In the genomic region with DNA sequence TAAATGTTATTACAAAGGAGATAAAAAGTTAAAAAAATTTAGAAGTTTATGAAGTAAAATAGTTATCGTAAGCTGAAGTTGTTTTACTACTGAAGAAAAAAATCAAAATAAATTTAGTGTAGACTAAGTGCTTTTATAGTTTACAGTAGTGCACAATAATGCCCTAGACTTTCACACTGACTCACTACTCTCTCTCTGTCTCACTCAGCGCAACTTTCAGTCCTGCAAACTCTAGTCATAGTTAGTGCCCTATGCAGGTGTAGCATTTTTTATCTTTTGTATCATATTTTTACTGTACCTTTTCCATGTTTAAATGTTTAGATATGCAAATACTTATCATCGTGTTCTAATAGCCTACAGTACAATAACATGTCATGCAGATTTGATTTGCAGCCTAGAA, we compare ENCODE assay signal across 18 cellular contexts. TPM values are rescaled to one million over a fixed set of nuclear protein-coding genes. Genes with fewer than 3 reads are reported as not detected.
DNase-seq lines count a peak whose midpoint lies in the region; ATAC-seq and TF ChIP-seq lines count a peak whose summit lies in the region.
"Had no signal": no experiment of that assay in that cellular context is flagged by ENCODE, and none has a peak within 500 bp of the region (broad histone marks: within the 10 kb centered on the region; RNA-seq: fewer than 3 reads in every experiment).

No MANE protein-coding gene starts in this region.

- BruUV-seq in OCI-LY7 (replicated peaks; lab: Mats Ljungman, UMichigan), result no TSS peak

- TF ChIP-seq CTCF in osteocyte (IDR thresholded peaks at IDR 0.05), result no peak
- no peak for TF ChIP-seq CTCF in OCI-LY7 (conservative IDR thresholded peaks at IDR 0.05; ENCODE audit: low read length)

- H2AFZ ChIP-seq in OCI-LY7 (ENCODE audit: low read length), result no peak overlapping the region

- H3K4me1 Mint-ChIP-seq in stimulated activated effector memory CD8-positive, alpha-beta T cell treated with anti-CD3 and anti-CD28 coated beads, Interleukin-12 subunit alpha, Interleukin-12 subunit beta, amount 100 ng/mL, for 72 hours, result no peaks in the 10 kb centered on the region
- H3K4me1 Mint-ChIP-seq in osteocyte (ENCODE audit: unreplicated experiment), result no peaks in the 10 kb centered on the region
- H3K4me1 Mint-ChIP-seq: CD4-positive, alpha-beta memory T cell had no signal

- H3K36me3 Mint-ChIP-seq in activated naive CD4-positive, alpha-beta T cell treated with anti-CD3 and anti-CD28 coated beads, Interleukin-2, amount 50 U/mL, for 72 hours, result no peaks in the 10 kb centered on the region
- no peaks in the 10 kb centered on the region for H3K36me3 Mint-ChIP-seq in stimulated activated effector memory CD8-positive, alpha-beta T cell treated with anti-CD3 and anti-CD28 coated beads, Interleukin-12 subunit alpha, Interleukin-12 subunit beta, amount 100 ng/mL, for 72 hours
- no peaks in the 10 kb centered on the region for H3K36me3 Mint-ChIP-seq in osteocyte (ENCODE audit: unreplicated experiment)
- H3K36me3 Mint-ChIP-seq: CD4-positive, alpha-beta memory T cell had no signal

- no peak overlapping the region for H3K27ac ChIP-seq in OCI-LY7 (ENCODE audit: low read depth, low read length, poor library complexity, severe bottlenecking)
- H3K27ac ChIP-seq: ascending aorta, coronary artery had no signal

- intact Hi-C loops in OCI-LY7 (cut with micrococcal nuclease; ENCODE audit: unreplicated experiment), result no loop called here

- H3K4me3 Mint-ChIP-seq in stimulated activated effector memory CD8-positive, alpha-beta T cell treated with anti-CD3 and anti-CD28 coated beads, Interleukin-12 subunit alpha, Interleukin-12 subunit beta, amount 100 ng/mL, for 72 hours, result no peak overlapping the region
- no peak overlapping the region for H3K4me3 Mint-ChIP-seq in osteocyte (ENCODE audit: unreplicated experiment)
- H3K4me3 Mint-ChIP-seq: activated T-helper 1 cell treated with anti-CD3 and anti-CD28 coated beads, Interleukin-12 subunit alpha, Interleukin-12 subunit beta, Interleukin-2, Interleukin-4 antibody, amounts not matched to agents 30 ng/mL and 10 ng/mL and 1 ng/mL, durations not matched to agents 14 hours and 24 hours and 36 hours; CD4-positive, alpha-beta memory T cell; T-helper 1 cell treated with Interleukin-12 subunit alpha and Interleukin-12 subunit beta and Interleukin-4 antibody, amounts not matched to agents 30 μg/mL and 1 μg/mL, for 36 hours had no signal

- peaks cover 2% of the 10 kb centered on the region for H3K27me3 Mint-ChIP-seq in osteocyte (ENCODE audit: unreplicated experiment)

- H3K9me3 ChIP-seq in OCI-LY7 (ENCODE audit: low read length), result no peaks in the 10 kb centered on the region
- H3K9me3 ChIP-seq: ascending aorta had no signal

- POLR2A ChIA-PET in OCI-LY7 (lab: Charles Lee), result no interaction called here

- H3K4me2 ChIP-seq in OCI-LY7 (ENCODE audit: low read length), result no peak overlapping the region

- ATAC-seq in activated naive CD4-positive, alpha-beta T cell treated with anti-CD3 and anti-CD28 coated beads, Interleukin-2, amount 50 U/mL, for 72 hours, result peak; percentile 34 to 100
- ATAC-seq in GM21717 (IDR thresholded peaks at IDR 0.05; ENCODE audit: unreplicated experiment), result peak; percentile 96
- ATAC-seq in HG03064 (IDR thresholded peaks at IDR 0.05; ENCODE audit: low read depth, unreplicated experiment), result peak; percentile 87
- ATAC-seq in stimulated activated effector memory CD8-positive, alpha-beta T cell treated with anti-CD3 and anti-CD28 coated beads, Interleukin-12 subunit alpha, Interleukin-12 subunit beta, amount 100 ng/mL, for 72 hours, result peak; percentile 92
- ATAC-seq: left cardiac atrium had no signal

- no peaks in the 10 kb centered on the region for H3K36me3 ChIP-seq in OCI-LY7 (ENCODE audit: insufficient read depth, low read length)
- H3K36me3 ChIP-seq: ascending aorta had no signal

- no peaks in the 10 kb centered on the region for H3K79me2 ChIP-seq in OCI-LY7 (ENCODE audit: insufficient read depth, low read depth, low read length)

- no peak overlapping the region for H3K4me3 ChIP-seq in OCI-LY7 (ENCODE audit: low read depth, low read length, poor library complexity, severe bottlenecking)
- H3K4me3 ChIP-seq: ascending aorta, coronary artery had no signal

- no peaks in the 10 kb centered on the region for H3K4me1 ChIP-seq in OCI-LY7 (ENCODE audit: insufficient read depth, low read length, poor library complexity, severe bottlenecking)
- H3K4me1 ChIP-seq: ascending aorta had no signal

- CTCF ChIA-PET in OCI-LY7 (lab: Charles Lee; ENCODE audit: unreplicated experiment), result no interaction called here

- no peaks in the 10 kb centered on the region for H4K20me1 ChIP-seq in OCI-LY7 (ENCODE audit: insufficient read depth, low read length)

- peaks cover 0 to 3% of the 10 kb centered on the region in 2 donors for H3K9me3 Mint-ChIP-seq in activated naive CD4-positive, alpha-beta T cell treated with anti-CD3 and anti-CD28 coated beads, Interleukin-2, amount 50 U/mL, for 72 hours
- H3K9me3 Mint-ChIP-seq in stimulated activated effector memory CD8-positive, alpha-beta T cell treated with anti-CD3 and anti-CD28 coated beads, Interleukin-12 subunit alpha, Interleukin-12 subunit beta, amount 100 ng/mL, for 72 hours, result no peaks in the 10 kb centered on the region
- no peaks in the 10 kb centered on the region for H3K9me3 Mint-ChIP-seq in osteocyte (ENCODE audit: unreplicated experiment)
- H3K9me3 Mint-ChIP-seq: activated T-helper 1 cell treated with anti-CD3 and anti-CD28 coated beads, Interleukin-12 subunit alpha, Interleukin-12 subunit beta, Interleukin-2, Interleukin-4 antibody, amounts not matched to agents 30 ng/mL and 10 ng/mL and 1 ng/mL, durations not matched to agents 14 hours and 24 hours and 36 hours; T-helper 1 cell treated with Interleukin-12 subunit alpha and Interleukin-12 subunit beta and Interleukin-4 antibody, amounts not matched to agents 30 μg/mL and 1 μg/mL, for 36 hours had no signal

- no peak for DNase-seq in activated naive CD4-positive, alpha-beta T cell treated with anti-CD3 and anti-CD28 coated beads, Interleukin-2, amount 50 U/mL, for 72 hours (ENCODE audit: low spot score in 2 of 2)
- DNase-seq in activated naive CD4-positive, alpha-beta T cell (lab: John Stamatoyannopoulos, UW), result no peak
- no peak for DNase-seq in stimulated activated effector memory CD8-positive, alpha-beta T cell treated with anti-CD3 and anti-CD28 coated beads, Interleukin-12 subunit alpha, Interleukin-12 subunit beta, amount 100 ng/mL, for 72 hours (ENCODE audit: low spot score in 2 of 2)
- DNase-seq in kidney tubule cell (ENCODE audit: low spot score), result no peak
- DNase-seq in osteocyte (ENCODE audit: extremely low spot score, unreplicated experiment), result no peak
- DNase-seq in OCI-LY7 (ENCODE audit: low spot score), result no peak
- DNase-seq: CD4-positive, alpha-beta memory T cell; GOT3; left cardiac atrium; NCI-H1694 treated with DMSO at 0.1 percent for 48 hours; NCI-H524; posterior cingulate gyrus had no signal

- no peaks in the 10 kb centered on the region for H3K9me2 ChIP-seq in OCI-LY7 (ENCODE audit: insufficient read depth, low read length)

- no peak overlapping the region for H3K27ac Mint-ChIP-seq in activated naive CD4-positive, alpha-beta T cell treated with anti-CD3 and anti-CD28 coated beads, Interleukin-2, amount 50 U/mL, for 72 hours
- no peak overlapping the region for H3K27ac Mint-ChIP-seq in stimulated activated effector memory CD8-positive, alpha-beta T cell treated with anti-CD3 and anti-CD28 coated beads, Interleukin-12 subunit alpha, Interleukin-12 subunit beta, amount 100 ng/mL, for 72 hours
- no peak overlapping the region for H3K27ac Mint-ChIP-seq in osteocyte (ENCODE audit: unreplicated experiment)
- H3K27ac Mint-ChIP-seq: activated T-helper 1 cell treated with anti-CD3 and anti-CD28 coated beads, Interleukin-12 subunit alpha, Interleukin-12 subunit beta, Interleukin-2, Interleukin-4 antibody, amounts not matched to agents 30 ng/mL and 10 ng/mL and 1 ng/mL, durations not matched to agents 14 hours and 24 hours and 36 hours; CD4-positive, alpha-beta memory T cell; T-helper 1 cell treated with Interleukin-12 subunit alpha and Interleukin-12 subunit beta and Interleukin-4 antibody, amounts not matched to agents 30 μg/mL and 1 μg/mL, for 36 hours had no signal

RNA-seq across cellular contexts. Expression of a gene that starts 17.7 kb away (rescaled TPM):
- total RNA-seq in activated naive CD4-positive, alpha-beta T cell treated with anti-CD3 and anti-CD28 coated beads, Interleukin-2, amount 50 U/mL, for 72 hours, result 1 to 10 TPM; 1.0 to 1.7 TPM
- total RNA-seq in osteocyte, result 33.9 and 34.6 TPM in 2 replicates
- not detected in 2 replicates for total RNA-seq in OCI-LY7 (2014; rRNA removed; shearing (Covaris generic))
- total RNA-seq in OCI-LY7 (2022), result not detected in 2 replicates

Comparison
In these comparisons a context has a peak if more than half of its experiments do, and no peak if none do; other contexts are left out.
1. RNA of a gene that starts 17.7 kb away (total RNA-seq): 33.9 to 34.6 TPM in osteocyte; 1.0 to 1.7 TPM in activated naive CD4-positive, alpha-beta T cell treated with anti-CD3 and anti-CD28 coated beads, Interleukin-2, amount 50 U/mL, for 72 hours and not detected in OCI-LY7; every median in the first group is over 10 times any median in the second.
2. Peak in every context shown above with its lines, with median percentiles within 50 percentile points of each other: ATAC-seq.